In genomic region chr19:19110410-19111137, GRCh38 we compare ENCODE assay signal across 1 cellular context.
TF ChIP-seq lines count a peak whose summit lies in the region.

No MANE protein-coding gene starts in this region.

TF ChIP-seq in H1, 55 proteins besides CTCF, POLR2A, EP300 and RAD21:
- TF ChIP-seq CBX8 (IDR thresholded peaks at IDR 0.05; ENCODE audit: borderline replicate concordance, low read depth, low read length) = no peak
- 0 out of 2 replicates have a peak, but pooled peaks have one; percentile 11 for TF ChIP-seq MAX (IDR thresholded peaks at IDR 0.05)
- TF ChIP-seq NRF1 (IDR thresholded peaks at IDR 0.05; ENCODE audit: low read depth, low read length) = 0 out of 2 replicates have a peak, but pooled peaks have one; percentile 12
